Comparison of ENCODE assay signal across 1 cellular context in the genomic region with DNA sequence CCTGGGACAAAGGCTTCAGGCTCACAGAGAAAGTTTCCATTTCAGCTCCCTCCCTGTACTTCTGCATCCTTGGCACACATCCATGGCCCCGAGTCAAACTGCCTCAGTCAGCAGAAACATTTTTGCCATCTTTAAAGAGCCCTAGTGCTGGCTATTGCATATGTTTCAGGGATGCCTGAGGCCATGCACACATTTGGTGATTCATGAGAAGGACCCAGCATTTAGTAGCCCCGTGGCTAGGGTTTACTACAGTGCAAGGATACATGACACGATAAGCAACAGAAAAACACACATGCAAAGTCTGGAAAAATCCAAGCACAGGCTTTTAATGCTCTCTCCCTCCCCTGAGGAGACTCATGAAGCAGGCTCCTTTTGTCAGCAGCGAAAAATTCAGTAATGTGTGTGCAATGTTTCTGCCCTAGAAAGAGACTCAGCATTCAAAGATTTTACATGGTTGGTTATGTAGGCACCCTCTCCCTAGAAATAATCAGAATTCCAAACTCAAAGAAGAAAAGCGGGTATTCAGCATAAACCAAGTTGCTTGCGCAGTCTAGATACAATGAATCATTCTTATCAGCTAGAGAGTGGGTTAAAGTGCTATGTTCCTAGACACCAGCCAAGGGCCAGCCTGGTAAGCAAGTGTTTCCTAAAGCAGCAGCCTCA.
TF ChIP-seq lines count a peak whose summit lies in the region.

No MANE protein-coding gene starts in this region.

TF ChIP-seq in SK-N-SH treated with all-trans-retinoic acid at 6 μM for 48 hours, 23 proteins besides CTCF, POLR2A, EP300 and RAD21 (continued from another document):
- TF ChIP-seq CREB5 (CRISPR knock-in tag; IDR thresholded peaks at IDR 0.05; ENCODE audit: low read depth): no peak
TF ChIP-seq in SK-N-SH treated with all-trans-retinoic acid at 6 μM for 48 hours: peak in this region for 0.
